In the genomic region with DNA sequence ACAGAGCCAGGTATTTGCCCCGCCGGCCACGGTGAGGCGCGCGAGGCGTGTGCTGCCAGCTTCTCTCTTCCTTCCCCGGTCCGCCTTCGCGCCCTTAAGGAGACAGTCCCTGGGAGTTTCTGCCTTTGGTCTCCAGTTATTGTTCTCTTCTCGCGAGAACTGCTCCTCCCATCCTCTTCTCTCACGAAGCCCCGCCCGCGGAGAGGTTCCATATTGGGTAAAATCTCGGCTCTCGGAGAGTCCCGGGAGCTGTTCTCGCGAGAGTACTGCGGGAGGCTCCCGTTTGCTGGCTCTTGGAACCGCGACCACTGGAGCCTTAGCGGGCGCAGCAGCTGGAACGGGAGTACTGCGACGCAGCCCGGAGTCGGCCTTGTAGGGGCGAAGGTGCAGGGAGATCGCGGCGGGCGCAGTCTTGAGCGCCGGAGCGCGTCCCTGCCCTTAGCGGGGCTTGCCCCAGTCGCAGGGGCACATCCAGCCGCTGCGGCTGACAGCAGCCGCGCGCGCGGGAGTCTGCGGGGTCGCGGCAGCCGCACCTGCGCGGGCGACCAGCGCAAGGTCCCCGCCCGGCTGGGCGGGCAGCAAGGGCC, we compare ENCODE assay signal across 8 cellular contexts. TPM values are rescaled to one million over a fixed set of nuclear protein-coding genes. Genes with fewer than 3 reads are reported as not detected.
A peak's percentile ranks its signal among the peaks of the same experiment; 100 is the strongest.
DNase-seq lines count a peak whose midpoint lies in the region; ATAC-seq, FAIRE-seq and TF ChIP-seq lines count a peak whose summit lies in the region.

MAPK14 (plus strand) TSS at position 308 of the 587 bp plus-strand sequence. CDS start 350 bp downstream, outside the sequence.

- H3K4me1 Mint-ChIP-seq in chondrocyte (ENCODE audit: low read depth) = peaks cover 43% of the 10 kb centered on the region

- H3K36me3 ChIP-seq in BJ (ENCODE audit: control insufficient read depth, insufficient read depth, low read length) (no peaks in the 10 kb centered on the region), kidney (ENCODE audit: control insufficient read depth in 1 of 2, insufficient read depth in 2 of 2, low read length in 2 of 2) (no peaks in the 10 kb centered on the region)

- peaks cover 4% of the 10 kb centered on the region for H3K27me3 Mint-ChIP-seq in chondrocyte (ENCODE audit: low read depth)

- DNase-seq in BJ (ENCODE audit: low read depth) (peak; percentile 96), GM19238 (ENCODE audit: insufficient read length, low spot score) (peak; percentile 96), NCI-H510A treated with DMSO at 0.1 percent for 48 hours (lab: John Stamatoyannopoulos, UW) (peak; percentile 99), chondrocyte (ENCODE audit: low spot score) (peak; percentile 99), kidney (peak; percentile 99)
- peak; percentile 97 to 98 for DNase-seq in activated CD4-positive, alpha-beta T cell treated with anti-CD3 and anti-CD28 coated beads for 24 hours (ENCODE audit: low read depth in 2 of 2)
- peak; percentile 99 for DNase-seq in stimulated activated CD4-positive, alpha-beta T cell treated with anti-CD3 and anti-CD28 coated beads, Interleukin-15, amount 100 ng/mL, for 24 hours

- H3K4me3 ChIP-seq in BJ (ENCODE audit: low read depth, low read length) = peak within 1 kb of the TSS; percentile 91
- H3K4me3 ChIP-seq in kidney (ENCODE audit: low read length in 2 of 2) = peak within 1 kb of the TSS; percentile 96 to 99

- peak; percentile 96 for FAIRE-seq in kidney (lab: Jason Lieb, UNC)

- H3K9ac ChIP-seq in kidney (ENCODE audit: low read length in 2 of 2) = peak within 1 kb of the TSS; percentile 86 to 96

- H3K27ac Mint-ChIP-seq in chondrocyte (ENCODE audit: unreplicated experiment) = peak within 1 kb of the TSS; percentile 96

- H3K4me1 ChIP-seq in kidney (ENCODE audit: control insufficient read depth in 1 of 2, insufficient read depth in 1 of 2, low read depth in 1 of 2, low read length in 2 of 2) = peaks cover 4 to 5% of the 10 kb centered on the region in 2 donors

- H3K9me3 Mint-ChIP-seq in chondrocyte (ENCODE audit: low read depth) = no peaks in the 10 kb centered on the region

- no peaks in the 10 kb centered on the region for H3K27me3 ChIP-seq in BJ (ENCODE audit: control insufficient read depth, insufficient read depth, low read length)

- CTCF ChIA-PET in BJ (lab: Yijun Ruan, JAX) = interaction anchor here (0.6 to 6.4 kb wide), 22 partner anchors 10 to 333 kb away, joined by 3 to 117 read pairs (median 4); no protein-coding TSS in a partner anchor

- TF ChIP-seq CTCF in BJ (IDR thresholded peaks at IDR 0.05; ENCODE audit: insufficient read depth, low read depth, low read length) (peak; percentile 89), chondrocyte (IDR thresholded peaks at IDR 0.05) (peak; percentile 91), kidney (IDR thresholded peaks at IDR 0.05; ENCODE audit: borderline replicate concordance, extremely low read depth, insufficient read depth) (peak; percentile 94)

- H3K36me3 Mint-ChIP-seq in chondrocyte (ENCODE audit: low read depth) = no peaks in the 10 kb centered on the region

- peak within 1 kb of the TSS; percentile 89 for H3K4me3 Mint-ChIP-seq in chondrocyte (ENCODE audit: unreplicated experiment)

- peak within 1 kb of the TSS; percentile 92 to 93 for H3K27ac ChIP-seq in kidney (ENCODE audit: low read depth in 2 of 2, low read length in 2 of 2)

- no peaks in the 10 kb centered on the region for H3K9me3 ChIP-seq in kidney (ENCODE audit: control insufficient read depth in 1 of 2, low read length in 2 of 2)

- peak; percentile 86 for ATAC-seq in HG03442 (IDR thresholded peaks at IDR 0.05; ENCODE audit: unreplicated experiment)

- intact Hi-C loops in kidney (cut with DNase I) = loop anchor here (5.0 kb wide), 1 partner anchor 65 kb away; no protein-coding TSS in a partner anchor

- POLR2A ChIA-PET in BJ (lab: Charles Lee) = no interaction called here

RNA-seq across cellular contexts. Expression of gene MAPK14, which starts in this region (rescaled TPM):
- 33.9 and 53.0 TPM in 2 replicates for polyA plus RNA-seq in BJ (2011; rRNA removed)
- 34.6 and 36.7 TPM in 2 replicates for polyA minus RNA-seq in BJ (2011; rRNA and poly(A)+ RNA removed)
- total RNA-seq in chondrocyte = 36.5 to 41.1 TPM (median 36.9 TPM) in 3 replicates
- total RNA-seq in kidney = 56.6 TPM
- polyA plus RNA-seq in kidney (ENCODE audit: insufficient read depth, low read depth, low replicate concordance) = 19.9 TPM

Comparison
In these comparisons a context has a peak if more than half of its experiments do, and no peak if none do; other contexts are left out.
1. Peak in every context shown above with its lines: DNase-seq, ATAC-seq, H3K4me3 ChIP-seq and H3K27ac ChIP-seq.